19 cellular contexts compared by ENCODE assay signal in the genomic region with DNA sequence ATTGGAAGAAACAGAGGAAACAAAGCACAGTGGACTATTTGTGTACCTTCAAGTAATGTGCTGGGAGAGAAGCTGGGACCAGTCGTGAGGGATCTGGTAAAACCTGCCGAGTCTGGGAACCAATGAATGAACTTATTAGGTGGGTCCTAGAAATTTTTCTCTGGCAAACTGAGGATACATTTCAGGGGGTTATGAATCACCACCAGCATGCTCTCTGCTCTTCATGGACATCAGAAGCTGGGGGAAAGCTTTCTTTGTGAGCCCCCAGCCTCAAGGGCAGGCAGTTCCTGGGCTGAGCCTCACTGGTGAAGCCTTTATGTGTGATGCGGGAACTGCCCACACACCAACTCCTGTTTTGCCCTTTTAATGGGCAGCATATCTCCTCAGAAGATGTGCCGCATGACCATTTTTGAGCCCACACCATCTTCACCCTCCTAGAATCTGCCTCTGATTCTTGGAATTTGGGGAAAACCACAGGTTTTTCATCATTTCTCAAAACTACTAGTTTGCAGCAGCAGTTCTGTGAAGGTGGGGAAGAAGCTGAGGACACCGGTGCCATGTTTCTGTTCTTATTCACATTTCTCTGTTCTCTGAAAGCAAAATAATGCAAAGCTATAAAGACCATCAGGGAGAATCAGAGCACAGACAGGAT.
DNase-seq lines count a peak whose midpoint lies in the region; ATAC-seq, FAIRE-seq and TF ChIP-seq lines count a peak whose summit lies in the region.
"Had no signal": no experiment of that assay in that cellular context is flagged by ENCODE, and none has a peak within 500 bp of the region (broad histone marks: within the 10 kb centered on the region; RNA-seq: fewer than 3 reads in every experiment).

No MANE protein-coding gene starts in this region.

- no peaks in the 10 kb centered on the region for H3K79me1 ChIP-seq in H1 (ENCODE audit: low read depth, low read length)

- peaks cover 0 to 2% (median 0%) of the 10 kb centered on the region in 3 donors for H3K27me3 Mint-ChIP-seq in CD14-positive monocyte (ENCODE audit: low read depth in 3 of 3)
- no peaks in the 10 kb centered on the region for H3K27me3 Mint-ChIP-seq in activated B cell treated with CpG ODN at 0.5 μM for 24 hours
- no peaks in the 10 kb centered on the region for H3K27me3 Mint-ChIP-seq in type B pancreatic cell

- H4K91ac ChIP-seq in H1 (replicated peaks; ENCODE audit: insufficient read length, low read length), result peak overlapping the region; percentile 44

- peaks cover 0 to 11% (median 0%) of the 10 kb centered on the region in 7 donors for H3K9me3 Mint-ChIP-seq in CD14-positive monocyte
- H3K9me3 Mint-ChIP-seq in activated B cell treated with CpG ODN at 0.5 μM for 24 hours, result no peaks in the 10 kb centered on the region
- H3K9me3 Mint-ChIP-seq in type B pancreatic cell, result no peaks in the 10 kb centered on the region

- no peak overlapping the region for H4K5ac ChIP-seq in H1 (ENCODE audit: insufficient read length, low read depth, low read length)

- no peak overlapping the region for H3K9ac ChIP-seq in H1 (replicated peaks in 1 of 4; ENCODE audit: extremely low read depth in 1 of 4, low read depth in 3 of 4, low read length in 3 of 4)

- no peak overlapping the region for H3K18ac ChIP-seq in H1 (ENCODE audit: extremely low read depth, low read length)

- H4K8ac ChIP-seq in H1 (ENCODE audit: extremely low read depth, insufficient read depth, low read length), result no peak overlapping the region

- no peak overlapping the region for H3K4ac ChIP-seq in H1 (replicated peaks; ENCODE audit: insufficient read length, low read depth, low read length)

- POLR2A ChIA-PET in activated B cell treated with CpG ODN at 0.5 μM for 24 hours (lab: Charles Lee), result interaction anchor here (0.6 to 12.6 kb wide), 21 partner anchors 15 to 336 kb away, joined by 3 to 211 read pairs (median 5); a partner anchor contains a TSS
- POLR2A ChIA-PET in H1 (lab: Charles Lee; ENCODE audit: partially characterized antibody), result no interaction called here

- TF ChIP-seq EP300 in H1 (IDR thresholded peaks at IDR 0.05; ENCODE audit: borderline replicate concordance in 1 of 2, low read depth in 2 of 2, low read length in 2 of 2), result no peak

- H3K4me1 Mint-ChIP-seq in CD14-positive monocyte (peaks cover 52% of the 10 kb centered on the region), activated B cell treated with CpG ODN at 0.5 μM for 24 hours (peaks cover 87% of the 10 kb centered on the region), type B pancreatic cell (ENCODE audit: unreplicated experiment) (no peaks in the 10 kb centered on the region)

- no peak overlapping the region for H2BK5ac ChIP-seq in H1 (ENCODE audit: low read depth, low read length)

- no peak for TF ChIP-seq POLR2A in H1 (IDR thresholded peaks at IDR 0.05; ENCODE audit: control extremely low read depth in 1 of 2, low read depth in 2 of 2, low read length in 2 of 2)

- H3K79me2 ChIP-seq in H1 (ENCODE audit: control insufficient read depth in 1 of 2, insufficient read depth in 2 of 2, low read length in 2 of 2), result no peaks in the 10 kb centered on the region

- DNase-seq in CD14-positive monocyte (ENCODE audit: low spot score), result no peak
- DNase-seq in activated B cell treated with CpG ODN at 0.5 μM for 24 hours, result no peak
- no peak for DNase-seq in H1 (ENCODE audit: low read depth in 1 of 2, low spot score in 2 of 2)
- DNase-seq in NCI-H526 treated with DMSO at 0.1 percent for 48 hours (lab: John Stamatoyannopoulos, UW), result no peak
- DNase-seq in type B pancreatic cell (ENCODE audit: extremely low spot score, unreplicated experiment), result no peak
- DNase-seq in DMS 273 treated with DMSO at 0.1 percent for 48 hours (lab: John Stamatoyannopoulos, UW), result no peak
- no peak for DNase-seq in NCI-H2107 (lab: John Stamatoyannopoulos, UW)
- DNase-seq: activated effector memory CD4-positive, alpha-beta T cell treated with Interleukin-2 at 50 U/mL for 16 hours; anterior cingulate cortex; caudate nucleus; effector CD4-positive, alpha-beta T cell; glutamatergic neuron; lower lobe of right lung; NCI-H1417 treated with DMSO at 0.1 percent for 48 hours; NCI-H2171; NCI-H69; SHP77 had no signal

- H3K27ac ChIP-seq in H1 (ENCODE audit: low read depth, low read length), result no peak overlapping the region
- H3K27ac ChIP-seq: lower lobe of right lung, thoracic aorta had no signal

- H3K27ac Mint-ChIP-seq in CD14-positive monocyte (peak overlapping the region in 6 of 7 donors; percentile 30 to 98 (median 94)), activated B cell treated with CpG ODN at 0.5 μM for 24 hours (peak overlapping the region; percentile 98), type B pancreatic cell (no peak overlapping the region)

- intact Hi-C loops in CD14-positive monocyte (cut with micrococcal nuclease) (loop anchor here in 1 of 2 donors (5.0 kb wide), 2 partner anchors 44 to 51 kb away; no protein-coding TSS in a partner anchor), activated B cell treated with CpG ODN at 0.5 μM for 24 hours (cut with micrococcal nuclease) (no loop called here)

- no peak overlapping the region for H2AFZ ChIP-seq in H1 (ENCODE audit: low read length)

- H3K36me3 ChIP-seq in H1 (ENCODE audit: control insufficient read depth in 2 of 4, insufficient read depth in 4 of 4, low read length in 3 of 4), result no peaks in the 10 kb centered on the region
- H3K36me3 ChIP-seq: lower lobe of right lung, thoracic aorta had no signal

- FAIRE-seq in H1 (lab: Jason Lieb, UNC), result no peak

- no peaks in the 10 kb centered on the region for H3K27me3 ChIP-seq in H1 (replicated peaks in 1 of 4; ENCODE audit: control insufficient read depth in 3 of 4, extremely low read depth in 1 of 4, insufficient read depth in 3 of 4, low read length in 3 of 4)

- no peak overlapping the region for H3K14ac ChIP-seq in H1 (ENCODE audit: insufficient read length)

- TF ChIP-seq RAD21 in H1 (IDR thresholded peaks at IDR 0.05 in 1 of 2, conservative IDR thresholded peaks at IDR 0.05 in 1 of 2; ENCODE audit: low read depth in 2 of 2, low read length in 2 of 2), result no peak

- no peak for TF ChIP-seq CTCF in CD14-positive monocyte (IDR thresholded peaks at IDR 0.05)
- TF ChIP-seq CTCF in GM12875 (IDR thresholded peaks at IDR 0.05; ENCODE audit: borderline replicate concordance, insufficient read depth, low read depth, low read length), result no peak
- no peak for TF ChIP-seq CTCF in activated B cell treated with CpG ODN at 0.5 μM for 24 hours (IDR thresholded peaks at IDR 0.05)
- no peak for TF ChIP-seq CTCF in H1 (IDR thresholded peaks at IDR 0.05; ENCODE audit: control extremely low read depth in 1 of 3, insufficient read depth in 1 of 3, low read depth in 1 of 3, low read length in 3 of 3)
- TF ChIP-seq CTCF in type B pancreatic cell (conservative IDR thresholded peaks at IDR 0.05), result no peak

- H3K4me3 ChIP-seq in GM12875 (ENCODE audit: low read depth, low read length) (peak overlapping the region; percentile 81), H1 (ENCODE audit: extremely low read depth in 1 of 4, insufficient read depth in 2 of 4, low read depth in 3 of 4, low read length in 4 of 4) (no peak overlapping the region)
- H3K4me3 ChIP-seq: lower lobe of right lung, thoracic aorta had no signal

- no peak overlapping the region for H3K56ac ChIP-seq in H1 (replicated peaks; ENCODE audit: insufficient read length, low read depth, low read length)

- peaks cover 0 to 8% (median 2%) of the 10 kb centered on the region in 4 experiments; a peak in 4 of 7 replicates for H3K4me1 ChIP-seq in H1 (replicated peaks in 1 of 4; ENCODE audit: control insufficient read depth in 3 of 4, insufficient read depth in 4 of 4, low read length in 3 of 4)
- H3K4me1 ChIP-seq: lower lobe of right lung had no signal

- H3K4me3 Mint-ChIP-seq in CD14-positive monocyte, result no peak overlapping the region
- peak overlapping the region; percentile 78 for H3K4me3 Mint-ChIP-seq in activated B cell treated with CpG ODN at 0.5 μM for 24 hours
- no peak overlapping the region for H3K4me3 Mint-ChIP-seq in type B pancreatic cell

- no peak overlapping the region for H2AK5ac ChIP-seq in H1 (ENCODE audit: low read depth, low read length)

- H3K9me3 ChIP-seq in H1 (ENCODE audit: insufficient read depth in 2 of 2, low read depth in 1 of 2, low read length in 1 of 2), result no peaks in the 10 kb centered on the region
- H3K9me3 ChIP-seq: lower lobe of right lung, thoracic aorta had no signal

- no peak overlapping the region for H2BK12ac ChIP-seq in H1 (ENCODE audit: low read depth, low read length)

- H2BK120ac ChIP-seq in H1 (replicated peaks; ENCODE audit: low read depth, low read length), result no peak overlapping the region

- WGBS in H1 (ENCODE audit: extremely low coverage in 1 of 2, insufficient coverage in 1 of 2, insufficient read length in 1 of 2, insufficient replicate concordance in 2 of 2, low coverage in 1 of 2, low lambda C conversion rate in 2 of 2, missing lambda C conversion rate in 1 of 2), 2 experiments, result 93% methylated on average over 5 of the region's 5 CpGs; no CpG with 5 or more reads in 1 of the 2 experiments

- ATAC-seq in activated B cell treated with CpG ODN at 0.5 μM for 24 hours (ENCODE audit: low read depth), result no peak

- H3K4me2 ChIP-seq in H1 (ENCODE audit: insufficient read depth in 1 of 2, low read depth in 2 of 2, low read length in 2 of 2), result no peak overlapping the region

- no peak overlapping the region for H2BK20ac ChIP-seq in H1 (ENCODE audit: low read length)

- H3K36me3 Mint-ChIP-seq in CD14-positive monocyte (no peaks in the 10 kb centered on the region), activated B cell treated with CpG ODN at 0.5 μM for 24 hours (ENCODE audit: low read depth) (no peaks in the 10 kb centered on the region), type B pancreatic cell (no peaks in the 10 kb centered on the region)

- H3K23ac ChIP-seq in H1 (ENCODE audit: insufficient read length), result no peak overlapping the region

- H4K20me1 ChIP-seq in H1 (replicated peaks in 1 of 2; ENCODE audit: control insufficient read depth in 1 of 2, insufficient read depth in 2 of 2, low read length in 2 of 2), result no peaks in the 10 kb centered on the region

- peaks cover 2% of the 10 kb centered on the region; the same call in 1 of the 2 replicates for H3K23me2 ChIP-seq in H1 (ENCODE audit: low read depth, low read length)

- H2BK15ac ChIP-seq in H1 (ENCODE audit: low read length), result no peak overlapping the region

- CTCF ChIA-PET in activated B cell treated with CpG ODN at 0.5 μM for 24 hours (lab: Charles Lee), result interaction anchor here (1.5 to 2.4 kb wide), 2 partner anchors 14 to 49 kb away, joined by 4 to 11 read pairs; no protein-coding TSS in a partner anchor
- CTCF ChIA-PET in H1 (lab: Charles Lee; ENCODE audit: partially characterized antibody), result no interaction called here

TF ChIP-seq in H1, 55 proteins besides CTCF, POLR2A, EP300 and RAD21 (continues in another document):
- TF ChIP-seq KDM4A (IDR thresholded peaks at IDR 0.05; ENCODE audit: low read depth, low read length, severe bottlenecking) (no peak), NRF1 (IDR thresholded peaks at IDR 0.05; ENCODE audit: low read depth, low read length) (no peak), CHD1 (IDR thresholded peaks at IDR 0.05; ENCODE audit: low read depth, low read length) (no peak), SIRT6 (IDR thresholded peaks at IDR 0.05; ENCODE audit: low read length) (no peak), SRF (IDR thresholded peaks at IDR 0.05; ENCODE audit: low read depth, low read length) (no peak)
